In genomic region chr11:93279911-93280347, GRCh38 we compare ENCODE assay signal across 10 cellular contexts. TPM values are rescaled to one million over a fixed set of nuclear protein-coding genes. Genes with fewer than 3 reads are reported as not detected.
DNase-seq lines count a peak whose midpoint lies in the region; ATAC-seq and TF ChIP-seq lines count a peak whose summit lies in the region.
"Had no signal": no experiment of that assay in that cellular context is flagged by ENCODE, and none has a peak within 500 bp of the region (broad histone marks: within the 10 kb centered on the region; RNA-seq: fewer than 3 reads in every experiment).

No MANE protein-coding gene starts in this region.

- peaks cover 50% of the 10 kb centered on the region for H3K27me3 Mint-ChIP-seq in endodermal cell (ENCODE audit: insufficient read depth)
- H3K27me3 Mint-ChIP-seq in natural killer cell (ENCODE audit: low read depth in 2 of 2) = peaks cover 0 to 3% of the 10 kb centered on the region in 2 donors

- H3K4me1 Mint-ChIP-seq in endodermal cell (peaks cover 6% of the 10 kb centered on the region), natural killer cell (no peaks in the 10 kb centered on the region)

- H3K27ac ChIP-seq in endodermal cell (ENCODE audit: low read depth, low read length) = no peak overlapping the region
- H3K27ac ChIP-seq: lower lobe of right lung, PC-9 had no signal

- no peaks in the 10 kb centered on the region for H3K4me1 ChIP-seq in endodermal cell (ENCODE audit: control insufficient read depth, insufficient read depth, low read length)
- H3K4me1 ChIP-seq: lower lobe of right lung had no signal

- H3K9me3 ChIP-seq in endodermal cell (ENCODE audit: control insufficient read depth, low read length) (no peaks in the 10 kb centered on the region), MG63 (no peaks in the 10 kb centered on the region)
- H3K9me3 ChIP-seq: lower lobe of right lung had no signal

- H3K36me3 ChIP-seq in endodermal cell (ENCODE audit: control insufficient read depth, insufficient read depth, low read length) = no peaks in the 10 kb centered on the region
- H3K36me3 ChIP-seq in MG63 = no peaks in the 10 kb centered on the region
- H3K36me3 ChIP-seq: lower lobe of right lung had no signal

- H3K4me3 Mint-ChIP-seq in endodermal cell (no peak overlapping the region), natural killer cell (no peak overlapping the region)

- ATAC-seq in GM19351 (IDR thresholded peaks at IDR 0.05; ENCODE audit: unreplicated experiment) = peak; percentile 83
- ATAC-seq in HG03045 (IDR thresholded peaks at IDR 0.05; ENCODE audit: unreplicated experiment) = peak; percentile 85
- no peak for ATAC-seq in natural killer cell
- ATAC-seq: lower lobe of right lung had no signal

- TF ChIP-seq CTCF in endodermal cell (conservative IDR thresholded peaks at IDR 0.05) (no peak), natural killer cell (IDR thresholded peaks at IDR 0.05) (no peak)

- H3K9ac ChIP-seq in endodermal cell (ENCODE audit: extremely low read depth, low read length, poor library complexity, severe bottlenecking) = no peak overlapping the region

- H3K36me3 Mint-ChIP-seq in endodermal cell (ENCODE audit: low read depth) = no peaks in the 10 kb centered on the region
- H3K36me3 Mint-ChIP-seq in natural killer cell = no peaks in the 10 kb centered on the region

- no peak overlapping the region for H3K27ac Mint-ChIP-seq in endodermal cell
- H3K27ac Mint-ChIP-seq in natural killer cell = no peak overlapping the region

- intact Hi-C loops in natural killer cell (cut with micrococcal nuclease) = no loop called here

- H3K4me3 ChIP-seq in endodermal cell (ENCODE audit: low read length) (no peak overlapping the region), MG63 (no peak overlapping the region)
- H3K4me3 ChIP-seq: lower lobe of right lung, PC-9 had no signal

- 100% methylated on average over 1 of the region's 1 CpG for WGBS in endodermal cell (ENCODE audit: insufficient coverage in 1 of 2, insufficient read length in 1 of 2), 2 experiments

- no peaks in the 10 kb centered on the region for H3K9me3 Mint-ChIP-seq in endodermal cell
- no peaks in the 10 kb centered on the region for H3K9me3 Mint-ChIP-seq in natural killer cell

- H3K27me3 ChIP-seq in endodermal cell (ENCODE audit: control insufficient read depth, insufficient read depth, low read length, poor library complexity, severe bottlenecking) = peaks cover 74% of the 10 kb centered on the region
- no peaks in the 10 kb centered on the region for H3K27me3 ChIP-seq in MG63

- DNase-seq in COLO668 (lab: John Stamatoyannopoulos, UW; ENCODE audit: unreplicated experiment) = peak; percentile 73
- peak; percentile 91 for DNase-seq in NCI-H510A (lab: John Stamatoyannopoulos, UW)
- no peak for DNase-seq in endodermal cell
- DNase-seq in natural killer cell = no peak
- DNase-seq in MV-4-11 (lab: John Stamatoyannopoulos, UW) = no peak
- no peak for DNase-seq in MG63
- DNase-seq: lower lobe of right lung, PC-9 had no signal

RNA-seq across cellular contexts. Expression of gene DEUP1, which starts 50.6 kb away (rescaled TPM):
- total RNA-seq in endodermal cell (under 1 TPM in 1 of 2 donors, not detected in 1; 0.29 TPM), natural killer cell (not detected)
- polyA plus RNA-seq in endodermal cell (2013, experiment 1 of 2) = 0.14 TPM
- polyA plus RNA-seq in endodermal cell (2013, experiment 2 of 2) = 0.33 TPM
- total RNA-seq in MG63 (2014; rRNA removed; shearing (Covaris generic); ENCODE audit: low replicate concordance) = not detected in 2 replicates
- total RNA-seq: PC-9 had no signal

Comparison
In these comparisons a context has a peak if more than half of its experiments do, and no peak if none do; other contexts are left out.
1. DNase-seq: peak in COLO668 (single experiment) and NCI-H510A (single experiment); none in endodermal cell (single experiment), natural killer cell (single experiment), MV-4-11 (single experiment) and MG63 (single experiment).
2. ATAC-seq: peak in GM19351 (single experiment) and HG03045 (single experiment); none in natural killer cell (0 of 3).